9 cellular contexts compared by ENCODE assay signal in the genomic region with DNA sequence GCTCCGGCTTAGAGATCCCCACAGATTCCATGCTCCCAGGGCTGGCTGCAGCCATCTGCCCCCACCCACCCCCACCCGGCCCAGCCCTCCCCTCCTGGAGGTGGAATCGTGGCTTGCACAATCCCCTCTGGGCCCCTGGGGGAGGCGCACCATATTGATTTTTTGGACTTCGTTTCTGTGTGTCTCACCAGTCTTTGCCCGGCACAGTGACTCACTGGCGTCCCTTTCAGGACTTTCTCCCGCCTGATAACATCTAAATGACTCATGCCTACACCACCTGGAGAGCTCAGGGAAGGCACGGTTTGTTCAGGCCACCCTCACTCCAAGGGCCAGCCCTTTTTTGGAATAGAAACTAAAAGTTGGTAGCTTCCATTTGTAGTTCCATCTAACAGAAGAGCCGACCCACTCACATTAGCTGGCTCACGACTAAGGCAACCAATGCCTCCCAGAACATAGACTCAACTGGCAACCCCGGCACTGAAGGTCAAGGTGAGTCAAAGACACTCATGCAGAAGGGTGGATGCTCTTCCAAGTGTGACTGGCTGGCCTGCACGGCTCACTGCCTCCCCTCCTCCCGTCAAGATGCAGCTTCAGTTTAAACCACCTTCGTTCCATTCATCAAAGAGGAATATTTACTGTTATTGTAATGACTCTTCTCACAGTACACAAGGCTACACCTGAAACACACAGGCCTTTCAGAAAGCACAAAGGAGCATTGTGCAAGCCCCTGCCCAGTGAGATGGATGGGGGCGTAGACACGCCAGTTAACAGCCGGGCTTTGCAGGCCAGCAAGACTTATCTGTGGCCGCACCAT. TPM values are rescaled to one million over a fixed set of nuclear protein-coding genes. Genes with fewer than 3 reads are reported as not detected.
DNase-seq lines count a peak whose midpoint lies in the region; ATAC-seq, FAIRE-seq and TF ChIP-seq lines count a peak whose summit lies in the region.
"Had no signal": no experiment of that assay in that cellular context is flagged by ENCODE, and none has a peak within 500 bp of the region (broad histone marks: within the 10 kb centered on the region; RNA-seq: fewer than 3 reads in every experiment).

No MANE protein-coding gene starts in this region.

- peaks cover 0 to 7% of the 10 kb centered on the region in 2 donors for H3K4me1 ChIP-seq in kidney (ENCODE audit: control insufficient read depth in 1 of 2, insufficient read depth in 1 of 2, low read depth in 1 of 2, low read length in 2 of 2)

- intact Hi-C loops in kidney (cut with DNase I): no loop called here

- H3K9ac ChIP-seq in kidney (ENCODE audit: low read length in 2 of 2): no peak overlapping the region

- peak; percentile 50 for ATAC-seq in HG02885 (IDR thresholded peaks at IDR 0.05; ENCODE audit: poor library complexity, unreplicated experiment)

- H3K4me3 ChIP-seq in kidney (ENCODE audit: low read length in 2 of 2): no peak overlapping the region

- TF ChIP-seq CTCF in C4-2B (conservative IDR thresholded peaks at IDR 0.05): no peak
- TF ChIP-seq CTCF in kidney (IDR thresholded peaks at IDR 0.05; ENCODE audit: borderline replicate concordance, extremely low read depth, insufficient read depth): no peak

- DNase-seq in SHP77 (lab: John Stamatoyannopoulos, UW) (peak; percentile 80 to 85), kidney (peak; percentile 88), NCI-H187 treated with DMSO at 0.1 percent for 48 hours (lab: John Stamatoyannopoulos, UW) (no peak), occipital lobe (lab: John Stamatoyannopoulos, UW) (no peak)
- DNase-seq in activated effector memory CD4-positive, alpha-beta T cell treated with Interleukin-2 at 50 U/mL for 16 hours: no peak
- no peak for DNase-seq in stimulated activated CD4-positive, alpha-beta T cell treated with anti-CD3 and anti-CD28 coated beads, Interleukin-12 subunit alpha, Interleukin-12 subunit beta, amount 100 ng/mL, for 4 hours
- DNase-seq: right cardiac atrium had no signal

- H3K27ac ChIP-seq in C4-2B: peak overlapping the region; percentile 30
- peak overlapping the region; percentile 40 to 47 for H3K27ac ChIP-seq in kidney (ENCODE audit: low read depth in 2 of 2, low read length in 2 of 2)

- H3K9me3 ChIP-seq in kidney (ENCODE audit: control insufficient read depth in 1 of 2, low read length in 2 of 2): peaks cover 0 to 5% of the 10 kb centered on the region in 2 donors

- no peak for FAIRE-seq in kidney (lab: Jason Lieb, UNC)

- H3K36me3 ChIP-seq in kidney (ENCODE audit: control insufficient read depth in 1 of 2, insufficient read depth in 2 of 2, low read length in 2 of 2): no peaks in the 10 kb centered on the region

RNA-seq across cellular contexts. Expression of gene ETS2, which starts 18.1 kb away (rescaled TPM):
- total RNA-seq in kidney (178 TPM), occipital lobe (9.8 TPM)
- polyA plus RNA-seq in kidney (ENCODE audit: insufficient read depth, low read depth, low replicate concordance): 43.1 TPM

Comparison
In these comparisons a context has a peak if more than half of its experiments do, and no peak if none do; other contexts are left out.
1. DNase-seq: peak in SHP77 (2 of 2) and kidney (single experiment); none in NCI-H187 treated with DMSO at 0.1 percent for 48 hours (single experiment), activated effector memory CD4-positive, alpha-beta T cell treated with Interleukin-2 at 50 U/mL for 16 hours (single experiment), stimulated activated CD4-positive, alpha-beta T cell treated with anti-CD3 and anti-CD28 coated beads, Interleukin-12 subunit alpha, Interleukin-12 subunit beta, amount 100 ng/mL, for 4 hours (single experiment) and occipital lobe (single experiment).
2. RNA of gene ETS2, which starts 18.1 kb away (total RNA-seq): 178 TPM in kidney (single experiment); 9.8 TPM in occipital lobe (single experiment); every median in the first group is over 10 times any median in the second.